ENCODE assay signal across 13 cellular contexts in genomic region chr12:11513288-11513687, GRCh38.
A peak's percentile ranks its signal among the peaks of the same experiment; 100 is the strongest.
DNase-seq lines count a peak whose midpoint lies in the region; ATAC-seq and TF ChIP-seq lines count a peak whose summit lies in the region.
"Had no signal": no experiment of that assay in that cellular context is flagged by ENCODE, and none has a peak within 500 bp of the region (broad histone marks: within the 10 kb centered on the region; RNA-seq: fewer than 3 reads in every experiment).

No MANE protein-coding gene starts in this region.

- no peak for TF ChIP-seq POLR2A in gastrocnemius medialis (IDR thresholded peaks at IDR 0.05)

- H3K4me1 ChIP-seq in cardiac muscle cell (ENCODE audit: low read depth) (no peaks in the 10 kb centered on the region), gastrocnemius medialis (no peaks in the 10 kb centered on the region)
- H3K4me1 ChIP-seq: right atrium auricular region had no signal

- no peaks in the 10 kb centered on the region for H3K36me3 ChIP-seq in cardiac muscle cell
- H3K36me3 ChIP-seq in gastrocnemius medialis = no peaks in the 10 kb centered on the region
- H3K36me3 ChIP-seq: right atrium auricular region had no signal

- H3K27ac ChIP-seq in cardiac muscle cell (no peak overlapping the region), gastrocnemius medialis (no peak overlapping the region)
- H3K27ac ChIP-seq: right atrium auricular region had no signal

- peak; percentile 15 for TF ChIP-seq CTCF in cardiac muscle cell (IDR thresholded peaks at IDR 0.05; ENCODE audit: low read depth, low read length)
- peak; percentile 38 for TF ChIP-seq CTCF in choroid plexus epithelial cell (conservative IDR thresholded peaks at IDR 0.05; ENCODE audit: low read depth, low read length)
- TF ChIP-seq CTCF in gastrocnemius medialis (IDR thresholded peaks at IDR 0.05 in 4 of 5, conservative IDR thresholded peaks at IDR 0.05 in 1 of 5) = no peak

- H3K4me3 ChIP-seq in cardiac muscle cell = no peak overlapping the region
- H3K4me3 ChIP-seq in choroid plexus epithelial cell (ENCODE audit: low read depth, low read length) = no peak overlapping the region
- no peak overlapping the region for H3K4me3 ChIP-seq in gastrocnemius medialis
- H3K4me3 ChIP-seq: right atrium auricular region had no signal

- no peaks in the 10 kb centered on the region for H3K27me3 ChIP-seq in cardiac muscle cell
- no peaks in the 10 kb centered on the region for H3K27me3 ChIP-seq in gastrocnemius medialis
- H3K27me3 ChIP-seq: right atrium auricular region had no signal

- ATAC-seq in gastrocnemius medialis (no peak), HG02870 (IDR thresholded peaks at IDR 0.05; ENCODE audit: unreplicated experiment) (no peak)

- H3K9me3 ChIP-seq in cardiac muscle cell (ENCODE audit: low read depth) (no peaks in the 10 kb centered on the region), gastrocnemius medialis (no peaks in the 10 kb centered on the region)
- H3K9me3 ChIP-seq: right atrium auricular region had no signal

- in situ Hi-C loops in gastrocnemius medialis (cut with MboI; ENCODE audit: low sequenced_read_pairs in 4 of 4) = no loop called here

- no peak for DNase-seq in cardiac muscle cell (ENCODE audit: low read depth in 1 of 2, low spot score in 1 of 2)
- DNase-seq in cardiac septum (ENCODE audit: low spot score) = no peak
- peak; percentile 36 for DNase-seq in OCI-M1 (lab: John Stamatoyannopoulos, UW)
- peak; percentile 38 for DNase-seq in choroid plexus epithelial cell (ENCODE audit: low read depth)
- DNase-seq in gastrocnemius medialis = no peak
- no peak for DNase-seq in NCI-H1105 (lab: John Stamatoyannopoulos, UW)
- DNase-seq in posterior cingulate gyrus = no peak
- DNase-seq: activated naive CD8-positive, alpha-beta T cell treated with anti-CD3 and anti-CD28 coated beads, Interleukin-2, amount 10 ng/mL, durations not matched to agents 7 days and 5 days; effector CD8-positive, alpha-beta T cell; hippocampal formation; NCI-H526 treated with DMSO at 0.1 percent for 48 hours had no signal

- intact Hi-C loops in cardiac septum (cut with DNase I) = no loop called here
- intact Hi-C loops in gastrocnemius medialis (cut with DNase I; ENCODE audit: low total_unique reads) = no loop called here
- intact Hi-C loops in posterior cingulate gyrus (cut with DNase I) = no loop called here

Comparison
In these comparisons a context has a peak if more than half of its experiments do, and no peak if none do; other contexts are left out.
1. DNase-seq: peak in OCI-M1 (single experiment) and choroid plexus epithelial cell (single experiment); none in cardiac muscle cell (0 of 2), cardiac septum (single experiment), gastrocnemius medialis (0 of 2), NCI-H1105 (single experiment) and posterior cingulate gyrus (0 of 10).
2. CTCF ChIP-seq: peak in cardiac muscle cell (single experiment) and choroid plexus epithelial cell (single experiment); none in gastrocnemius medialis (0 of 5).